18 cellular contexts compared by ENCODE assay signal in the genomic region with DNA sequence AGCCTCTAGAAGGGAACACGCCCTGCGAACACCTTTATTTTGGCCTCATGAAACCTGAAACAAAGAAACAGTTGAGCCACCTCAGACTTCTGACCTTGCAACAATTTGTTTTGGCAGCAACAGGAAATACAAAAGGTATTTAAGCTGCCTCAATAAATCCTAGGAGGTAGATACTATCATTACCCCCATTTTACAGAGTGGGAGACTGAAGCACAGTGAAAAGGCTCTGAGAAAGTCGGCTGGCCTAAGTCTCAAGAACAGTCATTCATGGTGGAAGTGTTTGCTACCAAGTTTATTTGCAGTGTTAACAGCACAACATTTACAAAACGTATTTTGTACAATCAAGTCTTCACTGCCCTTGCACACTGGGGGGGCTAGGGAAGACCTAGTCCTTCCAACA. TPM values are rescaled to one million over a fixed set of nuclear protein-coding genes. Genes with fewer than 3 reads are reported as not detected.
A peak's percentile ranks its signal among the peaks of the same experiment; 100 is the strongest.
DNase-seq lines count a peak whose midpoint lies in the region; ATAC-seq and TF ChIP-seq lines count a peak whose summit lies in the region.
"Had no signal": no experiment of that assay in that cellular context is flagged by ENCODE, and none has a peak within 500 bp of the region (broad histone marks: within the 10 kb centered on the region; RNA-seq: fewer than 3 reads in every experiment).

No MANE protein-coding gene starts in this region.

- H3K4me1 ChIP-seq in GM23338 (ENCODE audit: insufficient read depth) (peaks cover 40% of the 10 kb centered on the region), KMS-11 (ENCODE audit: low read depth, poor library complexity, severe bottlenecking) (peaks cover 18% of the 10 kb centered on the region), iPS-20b (ENCODE audit: insufficient read depth, low read length) (peaks cover 35% of the 10 kb centered on the region)
- H3K4me1 ChIP-seq: BLaER1 treated with 17β-estradiol and CSF1 and Interleukin-3, amounts not matched to agents 10 nM and 100 nM had no signal

- no peaks in the 10 kb centered on the region for H3K9me2 ChIP-seq in GM23338 (ENCODE audit: insufficient read depth)

- ATAC-seq in GM23338 (no peak), WTC11 (no peak)
- ATAC-seq: CD8-positive, alpha-beta T cell had no signal

- no peak overlapping the region for H3K4me2 ChIP-seq in GM23338
- peak overlapping the region; percentile 6; the same call in 1 of the 2 replicates for H3K4me2 ChIP-seq in KMS-11
- H3K4me2 ChIP-seq: BLaER1 treated with 17β-estradiol and CSF1 and Interleukin-3, amounts not matched to agents 10 nM and 100 nM had no signal

- H3K9me3 ChIP-seq in iPS-20b (ENCODE audit: insufficient read depth, low read depth, low read length) = no peaks in the 10 kb centered on the region
- H3K9me3 ChIP-seq: BLaER1 treated with 17β-estradiol and CSF1 and Interleukin-3, amounts not matched to agents 10 nM and 100 nM had no signal

- H3K36me3 ChIP-seq in GM23338 (ENCODE audit: insufficient read depth) (peaks cover 5% of the 10 kb centered on the region; the same call in 1 of the 2 replicates), KMS-11 (ENCODE audit: insufficient read depth) (no peaks in the 10 kb centered on the region), iPS-20b (ENCODE audit: insufficient read depth, low read depth, low read length) (peaks cover 22% of the 10 kb centered on the region; the same call in 1 of the 2 replicates)

- H3F3A ChIP-seq in GM23338 (replicated peaks; ENCODE audit: low read depth) = peaks cover 13% of the 10 kb centered on the region; the same call in 1 of the 2 replicates

- no peaks in the 10 kb centered on the region for H3K9me3 Mint-ChIP-seq in GM23338
- H3K9me3 Mint-ChIP-seq in WTC11 = no peaks in the 10 kb centered on the region
- H3K9me3 Mint-ChIP-seq in activated naive CD4-positive, alpha-beta T cell treated with anti-CD3 and anti-CD28 coated beads for 36 hours = no peaks in the 10 kb centered on the region
- H3K9me3 Mint-ChIP-seq: CD8-positive, alpha-beta T cell; IgD-negative memory B cell had no signal

- no peak overlapping the region for H2AFZ ChIP-seq in GM23338
- H2AFZ ChIP-seq in KMS-11 (ENCODE audit: low read depth) = no peak overlapping the region

- H3K27ac Mint-ChIP-seq in GM23338 (peak overlapping the region; percentile 73; the same call in 1 of the 2 replicates), WTC11 (peak overlapping the region; percentile 59; the same call in 1 of the 2 replicates)
- H3K27ac Mint-ChIP-seq in activated naive CD4-positive, alpha-beta T cell treated with anti-CD3 and anti-CD28 coated beads for 36 hours = no peak overlapping the region
- H3K27ac Mint-ChIP-seq: B cell; CD8-positive, alpha-beta T cell; IgD-negative memory B cell had no signal

- CTCF ChIA-PET in WTC11 (lab: Charles Lee) = no interaction called here
- CTCF ChIA-PET in activated naive CD4-positive, alpha-beta T cell treated with anti-CD3 and anti-CD28 coated beads for 36 hours (lab: Charles Lee) = no interaction called here

- H3K4me3 ChIP-seq in GM23338 (no peak overlapping the region), KMS-11 (IDR thresholded peaks at IDR 0.05; ENCODE audit: insufficient read depth, low read depth, low read length) (no peak overlapping the region), iPS-20b (ENCODE audit: low read length) (no peak overlapping the region)
- H3K4me3 ChIP-seq: BLaER1 treated with 17β-estradiol and CSF1 and Interleukin-3, amounts not matched to agents 10 nM and 100 nM had no signal

- intact Hi-C loops in activated naive CD4-positive, alpha-beta T cell treated with anti-CD3 and anti-CD28 coated beads for 36 hours (cut with micrococcal nuclease) = no loop called here

- H3K4me1 Mint-ChIP-seq in GM23338 (peaks cover 47% of the 10 kb centered on the region), WTC11 (peaks cover 47% of the 10 kb centered on the region)
- H3K4me1 Mint-ChIP-seq in activated naive CD4-positive, alpha-beta T cell treated with anti-CD3 and anti-CD28 coated beads for 36 hours (ENCODE audit: low read depth) = no peaks in the 10 kb centered on the region
- H3K4me1 Mint-ChIP-seq: B cell had no signal

- H3K27ac ChIP-seq in GM23338 (ENCODE audit: low read depth) = no peak overlapping the region
- H3K27ac ChIP-seq in KMS-11 = no peak overlapping the region; the same call in 1 of the 2 replicates
- peak overlapping the region; percentile 1 for H3K27ac ChIP-seq in iPS-20b (ENCODE audit: low read length)
- H3K27ac ChIP-seq: BLaER1 treated with 17β-estradiol and CSF1 and Interleukin-3, amounts not matched to agents 10 nM and 100 nM; HL-60 had no signal

- H3K9ac ChIP-seq in KMS-11 = no peak overlapping the region
- no peak overlapping the region for H3K9ac ChIP-seq in iPS-20b (ENCODE audit: low read depth, low read length)
- H3K9ac ChIP-seq: BLaER1 treated with 17β-estradiol and CSF1 and Interleukin-3, amounts not matched to agents 10 nM and 100 nM had no signal

- POLR2A ChIA-PET in WTC11 (lab: Charles Lee) = interaction anchor here (0.8 kb wide), 1 partner anchor 125 kb away, joined by 3 read pairs; no protein-coding TSS in a partner anchor

- H3K27me3 ChIP-seq in GM23338 (ENCODE audit: insufficient read depth) (no peaks in the 10 kb centered on the region), KMS-11 (ENCODE audit: insufficient read depth, low read depth) (no peaks in the 10 kb centered on the region), iPS-20b (ENCODE audit: insufficient read depth, low read length) (no peaks in the 10 kb centered on the region)
- H3K27me3 ChIP-seq: BLaER1 treated with 17β-estradiol and CSF1 and Interleukin-3, amounts not matched to agents 10 nM and 100 nM had no signal

- in situ Hi-C loops in GM13976 (cut with MboI; ENCODE audit: low sequenced_read_pairs, unreplicated experiment) = loop anchor here (25.0 kb wide), 1 partner anchor 268 kb away; no protein-coding TSS in a partner anchor

- peaks cover 15% of the 10 kb centered on the region for H3K27me3 Mint-ChIP-seq in GM23338 (ENCODE audit: insufficient read depth, low read depth, poor library complexity)
- no peaks in the 10 kb centered on the region for H3K27me3 Mint-ChIP-seq in WTC11 (ENCODE audit: low read depth)
- no peaks in the 10 kb centered on the region for H3K27me3 Mint-ChIP-seq in activated naive CD4-positive, alpha-beta T cell treated with anti-CD3 and anti-CD28 coated beads for 36 hours (ENCODE audit: low read depth)
- H3K27me3 Mint-ChIP-seq: B cell, IgD-negative memory B cell had no signal

- H3K36me3 Mint-ChIP-seq in GM23338 (ENCODE audit: low read depth) = peaks cover 23% of the 10 kb centered on the region
- peaks cover 16% of the 10 kb centered on the region for H3K36me3 Mint-ChIP-seq in WTC11
- peaks cover 28% of the 10 kb centered on the region for H3K36me3 Mint-ChIP-seq in activated naive CD4-positive, alpha-beta T cell treated with anti-CD3 and anti-CD28 coated beads for 36 hours (ENCODE audit: low read depth)
- H3K36me3 Mint-ChIP-seq: CD8-positive, alpha-beta T cell had no signal

- TF ChIP-seq CTCF in GM23338 (conservative IDR thresholded peaks at IDR 0.05; ENCODE audit: low read depth in 2 of 2) (no peak), KMS-11 (conservative IDR thresholded peaks at IDR 0.05; ENCODE audit: low read depth, low read length) (no peak), WTC11 (IDR thresholded peaks at IDR 0.05) (no peak), GM13976 (IDR thresholded peaks at IDR 0.05; ENCODE audit: borderline replicate concordance, control extremely low read depth, extremely low read depth, insufficient read depth, missing control alignments) (no peak)

- H4K20me1 ChIP-seq in GM23338 (replicated peaks; ENCODE audit: insufficient read depth) = no peaks in the 10 kb centered on the region
- H4K20me1 ChIP-seq in KMS-11 (ENCODE audit: insufficient read depth) = no peaks in the 10 kb centered on the region
- H4K20me1 ChIP-seq: BLaER1 treated with 17β-estradiol and CSF1 and Interleukin-3, amounts not matched to agents 10 nM and 100 nM had no signal

- H3K4me3 Mint-ChIP-seq in GM23338 (no peak overlapping the region), WTC11 (no peak overlapping the region)
- no peak overlapping the region for H3K4me3 Mint-ChIP-seq in activated naive CD4-positive, alpha-beta T cell treated with anti-CD3 and anti-CD28 coated beads for 36 hours
- H3K4me3 Mint-ChIP-seq: B cell; CD8-positive, alpha-beta T cell; IgD-negative memory B cell had no signal

- H3K79me2 ChIP-seq in GM23338 (replicated peaks; ENCODE audit: insufficient read depth) = no peaks in the 10 kb centered on the region
- H3K79me2 ChIP-seq in KMS-11 (ENCODE audit: insufficient read depth, low read depth) = no peaks in the 10 kb centered on the region

- DNase-seq in GM23338 (ENCODE audit: low spot score) (no peak), WTC11 (ENCODE audit: low spot score) (no peak), GM13976 (ENCODE audit: low spot score) (no peak), T-helper 2 cell (no peak)
- no peak for DNase-seq in activated naive CD4-positive, alpha-beta T cell treated with anti-CD3 and anti-CD28 coated beads for 36 hours
- DNase-seq: Calu3; CD8-positive, alpha-beta T cell; DMS79 treated with DMSO at 0.1 percent for 48 hours; GF-D8; HCEC 1CT had no signal

TF ChIP-seq in GM23338, 12 proteins besides CTCF, POLR2A, EP300 and RAD21 (continues in another document):
- no peak for TF ChIP-seq ZNF114 (CRISPR knock-in tag; IDR thresholded peaks at IDR 0.05)

TF ChIP-seq in WTC11, 78 proteins besides CTCF, POLR2A, EP300 and RAD21 (continues in another document):
- no peak for TF ChIP-seq PRRX2 (CRISPR knock-in tag; IDR thresholded peaks at IDR 0.05)

RNA-seq across cellular contexts. Expression of gene RND2, which starts 19.0 kb away (rescaled TPM):
- total RNA-seq in GM23338 (2014; rRNA removed; shearing (Covaris generic)) = 20.8 and 22.9 TPM in 2 replicates
- polyA plus RNA-seq in GM23338 (2016; fragmentation: Nextera tagmentation; extraction: Ambion mirVana) = 18.5 and 20.4 TPM in 2 replicates
- total RNA-seq in WTC11 (2021) = 46.9 to 51.8 TPM (median 50.2 TPM) in 3 replicates
- not detected for total RNA-seq in activated naive CD4-positive, alpha-beta T cell treated with anti-CD3 and anti-CD28 coated beads for 36 hours
- total RNA-seq: A172, H4 had no signal

RNA-seq across cellular contexts. Expression of gene VAT1, which starts 21.8 kb away (rescaled TPM):
- total RNA-seq in GM23338 (2014; rRNA removed; shearing (Covaris generic)) = 227 and 300 TPM in 2 replicates
- 233 and 267 TPM in 2 replicates for polyA plus RNA-seq in GM23338 (2016; fragmentation: Nextera tagmentation; extraction: Ambion mirVana)
- total RNA-seq in WTC11 (2021) = 291 to 298 TPM (median 296 TPM) in 3 replicates
- 10 to 100 TPM; 32.6 to 34.7 TPM for total RNA-seq in activated naive CD4-positive, alpha-beta T cell treated with anti-CD3 and anti-CD28 coated beads for 36 hours

RNA-seq across cellular contexts. Expression of gene IFI35, which starts 37.4 kb away (rescaled TPM):
- total RNA-seq in GM23338 (2014; rRNA removed; shearing (Covaris generic)) = 2.3 and 3.3 TPM in 2 replicates
- polyA plus RNA-seq in GM23338 (2016; fragmentation: Nextera tagmentation; extraction: Ambion mirVana) = 1.5 and 1.8 TPM in 2 replicates
- 3.0 to 4.7 TPM (median 3.8 TPM) in 3 replicates for total RNA-seq in WTC11 (2021)
- 10 to 100 TPM; 43.9 to 50.5 TPM for total RNA-seq in activated naive CD4-positive, alpha-beta T cell treated with anti-CD3 and anti-CD28 coated beads for 36 hours

RNA-seq across cellular contexts. Expression of gene RPL27, which starts 45.8 kb away (rescaled TPM):
- total RNA-seq in GM23338 (2014; rRNA removed; shearing (Covaris generic)) = 1,307 and 1,784 TPM in 2 replicates
- 2,722 and 2,793 TPM in 2 replicates for polyA plus RNA-seq in GM23338 (2016; fragmentation: Nextera tagmentation; extraction: Ambion mirVana)
- total RNA-seq in WTC11 (2021) = 1,391 to 1,553 TPM (median 1,518 TPM) in 3 replicates
- total RNA-seq in activated naive CD4-positive, alpha-beta T cell treated with anti-CD3 and anti-CD28 coated beads for 36 hours = 1,000 to 10,000 TPM; 1,974 to 2,033 TPM

Comparison
In these comparisons a context has a peak if more than half of its experiments do, and no peak if none do; other contexts are left out.
1. RNA of gene RND2, which starts 19.0 kb away (total RNA-seq): 46.9 to 51.8 TPM in WTC11 and 20.8 to 22.9 TPM in GM23338; not detected in activated naive CD4-positive, alpha-beta T cell treated with anti-CD3 and anti-CD28 coated beads for 36 hours; every median in the first group is over 10 times any median in the second.